In genomic region chr16:58459344-58460218, GRCh38 we compare ENCODE assay signal across 9 cellular contexts. TPM values are rescaled to one million over a fixed set of nuclear protein-coding genes. Genes with fewer than 3 reads are reported as not detected.
DNase-seq lines count a peak whose midpoint lies in the region; ATAC-seq lines count a peak whose summit lies in the region.
"Had no signal": no experiment of that assay in that cellular context is flagged by ENCODE, and none has a peak within 500 bp of the region (broad histone marks: within the 10 kb centered on the region; RNA-seq: fewer than 3 reads in every experiment).

No MANE protein-coding gene starts in this region.

- no peaks in the 10 kb centered on the region for H3K36me3 Mint-ChIP-seq in activated naive CD4-positive, alpha-beta T cell treated with anti-CD3 and anti-CD28 coated beads for 36 hours (ENCODE audit: low read depth)

- intact Hi-C loops in activated naive CD4-positive, alpha-beta T cell treated with anti-CD3 and anti-CD28 coated beads for 36 hours (cut with micrococcal nuclease), result loop anchor here (1.0 to 2.0 kb wide), 2 partner anchors 35 to 67 kb away; partner anchors contain the start of gene GINS3

- peak; percentile 68 for DNase-seq in AG08396 (ENCODE audit: low spot score)
- peak; percentile 87 for DNase-seq in activated naive CD4-positive, alpha-beta T cell treated with anti-CD3 and anti-CD28 coated beads for 36 hours
- peak; percentile 72 to 97 for DNase-seq in lung microvascular endothelial cell (ENCODE audit: low read depth in 2 of 2)
- DNase-seq in KBM-7, result no peak

- H3K4me1 Mint-ChIP-seq in activated naive CD4-positive, alpha-beta T cell treated with anti-CD3 and anti-CD28 coated beads for 36 hours (ENCODE audit: low read depth), result peaks cover 8% of the 10 kb centered on the region

- H3K27ac Mint-ChIP-seq in activated naive CD4-positive, alpha-beta T cell treated with anti-CD3 and anti-CD28 coated beads for 36 hours, result no peak overlapping the region
- H3K27ac Mint-ChIP-seq: nephron had no signal

- H3K9me3 Mint-ChIP-seq in activated naive CD4-positive, alpha-beta T cell treated with anti-CD3 and anti-CD28 coated beads for 36 hours, result no peaks in the 10 kb centered on the region
- H3K9me3 Mint-ChIP-seq: nephron had no signal

- H3K4me3 Mint-ChIP-seq in activated naive CD4-positive, alpha-beta T cell treated with anti-CD3 and anti-CD28 coated beads for 36 hours, result no peak overlapping the region
- H3K4me3 Mint-ChIP-seq: nephron had no signal

- CTCF ChIA-PET in activated naive CD4-positive, alpha-beta T cell treated with anti-CD3 and anti-CD28 coated beads for 36 hours (lab: Charles Lee), result interaction anchor here (0.6 to 0.9 kb wide), 2 partner anchors 21 to 123 kb away, joined by 3 to 4 read pairs; no protein-coding TSS in a partner anchor

- peaks cover 25% of the 10 kb centered on the region for H3K27me3 Mint-ChIP-seq in activated naive CD4-positive, alpha-beta T cell treated with anti-CD3 and anti-CD28 coated beads for 36 hours (ENCODE audit: low read depth)

- in situ Hi-C loops in KBM-7 (cut with MboI; ENCODE audit: low pct_unique_long_range_greater_than_20kb, low sequenced_read_pairs), result no loop called here

- peak; percentile 39 for ATAC-seq in HG02885 (IDR thresholded peaks at IDR 0.05; ENCODE audit: poor library complexity, unreplicated experiment)
- no peak for ATAC-seq in GM21717 (IDR thresholded peaks at IDR 0.05; ENCODE audit: unreplicated experiment)
- ATAC-seq in GM21576 (IDR thresholded peaks at IDR 0.05; ENCODE audit: unreplicated experiment), result no peak
- no peak for ATAC-seq in GM18909 (IDR thresholded peaks at IDR 0.05; ENCODE audit: poor library complexity, unreplicated experiment)

RNA-seq across cellular contexts. Expression of gene NDRG4, which starts 40.4 kb away (rescaled TPM):
- 1 to 10 TPM; 3.0 to 3.6 TPM for total RNA-seq in activated naive CD4-positive, alpha-beta T cell treated with anti-CD3 and anti-CD28 coated beads for 36 hours
- 88.5 and 229 TPM in 2 replicates for total RNA-seq in lung microvascular endothelial cell

RNA-seq across cellular contexts. Expression of gene SETD6, which starts 55.7 kb away (rescaled TPM):
- total RNA-seq in activated naive CD4-positive, alpha-beta T cell treated with anti-CD3 and anti-CD28 coated beads for 36 hours, result 1 to 10 TPM; 8.1 to 8.5 TPM
- 4.8 and 10.5 TPM in 2 replicates for total RNA-seq in lung microvascular endothelial cell

Comparison
In these comparisons a context has a peak if more than half of its experiments do, and no peak if none do; other contexts are left out.
1. RNA of gene NDRG4, which starts 40.4 kb away (total RNA-seq): 88.5 to 229 TPM in lung microvascular endothelial cell; 3.0 to 3.6 TPM in activated naive CD4-positive, alpha-beta T cell treated with anti-CD3 and anti-CD28 coated beads for 36 hours; every median in the first group is over 10 times any median in the second.